In the genomic region with DNA sequence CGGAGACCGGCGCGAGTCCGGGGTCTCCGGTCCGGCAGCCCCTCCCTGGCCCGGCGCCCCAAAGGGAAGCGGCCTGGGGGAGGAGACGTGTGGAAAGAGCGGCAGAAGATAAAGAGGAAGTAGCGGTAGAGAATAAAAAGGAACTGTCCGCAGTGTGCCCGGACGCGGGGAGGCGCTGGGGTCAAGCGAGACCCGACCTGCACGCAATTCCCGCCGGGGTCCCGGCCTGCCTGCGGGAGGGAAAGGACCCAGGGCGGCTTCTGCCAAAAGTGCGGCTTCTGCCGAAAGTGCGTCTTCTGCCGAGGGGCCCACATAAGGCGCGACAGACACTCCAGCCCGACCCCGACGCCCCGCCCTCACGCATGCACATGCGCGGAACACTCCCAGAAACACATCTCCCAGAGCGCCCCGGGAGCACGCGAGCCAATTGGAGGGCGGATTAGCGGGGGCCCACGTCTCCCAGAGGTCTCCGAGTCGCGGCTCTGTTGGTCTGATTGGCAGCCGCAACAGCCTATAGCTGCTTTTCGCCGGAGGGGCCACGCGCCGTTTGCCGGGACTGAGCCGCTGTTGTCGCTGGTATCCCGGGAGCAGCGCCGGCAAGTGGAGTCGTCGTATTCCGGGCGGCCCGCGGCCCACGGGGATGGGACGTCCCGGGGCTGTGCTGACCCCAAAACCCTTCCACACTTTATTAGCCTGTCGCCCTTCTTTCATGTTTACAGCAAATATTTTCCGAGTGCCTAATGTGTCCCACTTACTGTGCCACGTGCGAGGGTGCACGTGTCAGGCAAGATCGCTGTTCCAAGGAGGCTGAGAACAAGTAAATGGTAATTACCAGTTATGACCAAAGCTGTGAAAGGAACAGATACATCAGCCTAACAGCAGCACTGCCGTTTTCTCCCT, we compare ENCODE assay signal across 8 cellular contexts. TPM values are rescaled to one million over a fixed set of nuclear protein-coding genes. Genes with fewer than 3 reads are reported as not detected.
DNase-seq lines count a peak whose midpoint lies in the region; ATAC-seq, FAIRE-seq and TF ChIP-seq lines count a peak whose summit lies in the region.

No MANE protein-coding gene starts in this region.

- peaks cover 0 to 33% of the 10 kb centered on the region in 2 donors for H3K9me3 ChIP-seq in right atrium auricular region
- no peaks in the 10 kb centered on the region for H3K9me3 ChIP-seq in vagina

- H3K4me1 ChIP-seq in right atrium auricular region, result peaks cover 0 to 16% of the 10 kb centered on the region in 2 donors
- peaks cover 18% of the 10 kb centered on the region for H3K4me1 ChIP-seq in vagina

- H3K27ac ChIP-seq in right atrium auricular region (peak overlapping the region; percentile 94 to 99), vagina (peak overlapping the region; percentile 99)

- TF ChIP-seq POLR2A in GM12892 (IDR thresholded peaks at IDR 0.05; ENCODE audit: low read depth, low read length) (peak; percentile 82), vagina (IDR thresholded peaks at IDR 0.05) (peak in 1 of 2 donors; percentile 81)

- TF ChIP-seq CTCF in right atrium auricular region (IDR thresholded peaks at IDR 0.05) (peak in 1 of 2 donors; percentile 47), vagina (IDR thresholded peaks at IDR 0.05) (no peak)

- ATAC-seq in HG02870 (IDR thresholded peaks at IDR 0.05; ENCODE audit: unreplicated experiment), result peak; percentile 89

- H3K36me3 ChIP-seq in right atrium auricular region (peaks cover 22% of the 10 kb centered on the region), vagina (peaks cover 0 to 9% of the 10 kb centered on the region in 2 donors)

- H3K4me3 ChIP-seq in right atrium auricular region (peak overlapping the region; percentile 57 to 90), vagina (peak overlapping the region; percentile 59 to 94)

- FAIRE-seq in GM12892 (lab: Jason Lieb, UNC), result peak; percentile 96

- H3K27me3 ChIP-seq in right atrium auricular region, result no peaks in the 10 kb centered on the region
- H3K27me3 ChIP-seq in vagina, result no peaks in the 10 kb centered on the region

- intact Hi-C loops in vagina (cut with DNase I), result loop anchor here (2.0 kb wide), 1 partner anchor 18 kb away; a partner anchor contains a TSS

- DNase-seq in GM12892 (ENCODE audit: insufficient read length) (peak; percentile 92), NCI-H146 (lab: John Stamatoyannopoulos, UW) (peak; percentile 99), T-helper 1 cell (peak; percentile 90 to 96 (median 94)), amygdala (lab: John Stamatoyannopoulos, UW) (peak; percentile 83 to 99 (median 97)), right atrium auricular region (ENCODE audit: low spot score) (peak; percentile 94), pulmonary artery endothelial cell (ENCODE audit: low read depth, low spot score) (peak; percentile 91), vagina (ENCODE audit: extremely low spot score in 2 of 2) (peak in 1 of 2 donors; percentile 96)

RNA-seq across cellular contexts. Expression of a gene that starts 8.0 kb away (rescaled TPM):
- 0.51 TPM for polyA plus RNA-seq in GM12892 (2012; ENCODE audit: missing spikeins)
- total RNA-seq in right atrium auricular region (1 to 10 TPM in 1 of 2 donors, under 1 TPM in 1; 0.82 to 2.2 TPM), pulmonary artery endothelial cell (not detected in 2 replicates), vagina (1.5 TPM)

RNA-seq across cellular contexts. Expression of a gene that starts 18.9 kb away (rescaled TPM):
- 22.4 TPM for polyA plus RNA-seq in GM12892 (2012; ENCODE audit: missing spikeins)
- total RNA-seq in right atrium auricular region (10 to 100 TPM; 11.0 to 18.0 TPM), pulmonary artery endothelial cell (39.6 and 52.1 TPM in 2 replicates), vagina (29.7 TPM)

RNA-seq across cellular contexts. Expression of a gene that starts 29.4 kb away (rescaled TPM):
- polyA plus RNA-seq in GM12892 (2012; ENCODE audit: missing spikeins), result 5.2 TPM
- total RNA-seq in right atrium auricular region (1 to 10 TPM; 3.2 to 4.9 TPM), pulmonary artery endothelial cell (10.6 and 12.9 TPM in 2 replicates), vagina (5.2 TPM)

RNA-seq across cellular contexts. Expression of a gene that starts 40.8 kb away (rescaled TPM):
- 2.0 TPM for polyA plus RNA-seq in GM12892 (2012; ENCODE audit: missing spikeins)
- 1 to 10 TPM; 5.0 to 5.4 TPM for total RNA-seq in right atrium auricular region
- 3.4 and 4.7 TPM in 2 replicates for total RNA-seq in pulmonary artery endothelial cell
- total RNA-seq in vagina, result 2.2 TPM

RNA-seq across cellular contexts. Expression of a gene that starts 40.9 kb away (rescaled TPM):
- 11.2 TPM for polyA plus RNA-seq in GM12892 (2012; ENCODE audit: missing spikeins)
- total RNA-seq in right atrium auricular region (10 to 100 TPM; 15.5 to 20.1 TPM), pulmonary artery endothelial cell (17.6 and 20.3 TPM in 2 replicates), vagina (24.6 TPM)
